ENCODE assay signal across 32 cellular contexts in genomic region chr6:43265564-43265963, GRCh38. TPM values are rescaled to one million over a fixed set of nuclear protein-coding genes. Genes with fewer than 3 reads are reported as not detected.
"Had no signal": no experiment of that assay in that cellular context is flagged by ENCODE, and none has a peak within 500 bp of the region (broad histone marks: within the 10 kb centered on the region; RNA-seq: fewer than 3 reads in every experiment).

No MANE protein-coding gene starts in this region.

- H3K36me3 ChIP-seq: colonic mucosa, esophagus muscularis mucosa, heart right ventricle, left ventricle myocardium inferior, lower lobe of right lung, ovary, spleen, thoracic aorta, tibial nerve, upper lobe of left lung had no signal

- DNase-seq: colonic mucosa; effector CD8-positive, alpha-beta T cell; foreskin melanocyte; glutamatergic neuron; heart right ventricle; hippocampal formation; left cardiac atrium; left ventricle myocardium inferior; lower lobe of right lung; naive thymus-derived CD8-positive, alpha-beta T cell; nephron progenitor cell; occipital lobe; ovary; posterior cingulate gyrus; psoas muscle; spleen; stimulated activated naive B cell treated with anti-CD40 and anti-IgM and Interleukin-4, amounts not matched to agents 10 μg/mL and 1 μg/mL and 100 μg/mL, for 72 hours; upper lobe of left lung had no signal

- ATAC-seq: heart right ventricle; left cardiac atrium; lower lobe of right lung; naive thymus-derived CD8-positive, alpha-beta T cell; psoas muscle; right cardiac atrium; stimulated activated naive B cell treated with anti-CD40 and anti-IgM and Interleukin-4, amounts not matched to agents 10 μg/mL and 1 μg/mL and 100 μg/mL, for 72 hours had no signal

- FAIRE-seq: endothelial cell of umbilical vein, islet of Langerhans, urothelium cell line had no signal

- H3K4me3 ChIP-seq: colonic mucosa, esophagus muscularis mucosa, heart right ventricle, left ventricle myocardium inferior, lower lobe of right lung, ovary, psoas muscle, skin epidermis, spleen, thoracic aorta, tibial nerve, upper lobe of left lung had no signal

- H3K27me3 ChIP-seq: colonic mucosa, esophagus muscularis mucosa, ovary had no signal

- H3K27ac ChIP-seq: colonic mucosa, esophagus muscularis mucosa, heart right ventricle, left ventricle myocardium inferior, lower lobe of right lung, ovary, psoas muscle, skin epidermis, spleen, thoracic aorta, tibial nerve, upper lobe of left lung had no signal

- H3K9me3 ChIP-seq: colonic mucosa, esophagus muscularis mucosa, heart right ventricle, left ventricle myocardium inferior, lower lobe of right lung, ovary, psoas muscle, spleen, thoracic aorta, tibial nerve, upper lobe of left lung had no signal

RNA-seq across cellular contexts. Expression of gene TTBK1, which starts 22.3 kb away (rescaled TPM):
- total RNA-seq: endothelial cell of umbilical vein; myocyte; naive thymus-derived CD8-positive, alpha-beta T cell; psoas muscle; thoracic aorta; tibial nerve had no signal
- polyA plus RNA-seq: fibroblast of lung; naive thymus-derived CD8-positive, alpha-beta T cell had no signal

RNA-seq across cellular contexts. Expression of gene SLC22A7, which starts 32.5 kb away (rescaled TPM):
- total RNA-seq: colonic mucosa; endothelial cell of umbilical vein; epithelial cell of proximal tubule; esophagus muscularis mucosa; fibroblast of lung; kidney epithelial cell; left cardiac atrium; left ventricle myocardium inferior; lower lobe of right lung; mesenteric fat pad; myocyte; naive thymus-derived CD8-positive, alpha-beta T cell; psoas muscle; renal cortical epithelial cell; right cardiac atrium; spleen; thoracic aorta; tibial nerve; upper lobe of left lung had no signal
- polyA plus RNA-seq: endothelial cell of umbilical vein; fibroblast of lung; naive thymus-derived CD8-positive, alpha-beta T cell; ovary; psoas muscle; right cardiac atrium; spleen had no signal

RNA-seq across cellular contexts. Expression of gene CRIP3, which starts 43.1 kb away (rescaled TPM):
- total RNA-seq: endothelial cell of umbilical vein, epithelial cell of proximal tubule, esophagus muscularis mucosa, fibroblast of lung, myocyte, thoracic aorta had no signal
- polyA plus RNA-seq: endothelial cell of umbilical vein; fibroblast of lung; naive thymus-derived CD8-positive, alpha-beta T cell had no signal
